ENCODE assay signal across 1 cellular context in genomic region chr19:43638991-43639494, GRCh38.
TF ChIP-seq lines count a peak whose summit lies in the region.

No MANE protein-coding gene starts in this region.

TF ChIP-seq in A549, 52 proteins besides CTCF, POLR2A, EP300 and RAD21 (continued from another document):
- TF ChIP-seq REST (IDR thresholded peaks at IDR 0.05) (no peak), HEYL (CRISPR knock-in tag; IDR thresholded peaks at IDR 0.05) (no peak), HMGXB4 (CRISPR knock-in tag; IDR thresholded peaks at IDR 0.05; ENCODE audit: borderline replicate concordance) (no peak), JUNB (IDR thresholded peaks at IDR 0.05) (no peak), RFX5 (IDR thresholded peaks at IDR 0.05) (no peak), GATA3 (IDR thresholded peaks at IDR 0.05; ENCODE audit: borderline replicate concordance) (no peak), HOXA7 (CRISPR knock-in tag; IDR thresholded peaks at IDR 0.05) (no peak), FOXS1 (CRISPR knock-in tag; IDR thresholded peaks at IDR 0.05) (no peak), ZFP36 (IDR thresholded peaks at IDR 0.05; ENCODE audit: borderline replicate concordance, partially characterized antibody) (no peak), ZC3H11A (IDR thresholded peaks at IDR 0.05) (no peak), RCOR1 (IDR thresholded peaks at IDR 0.05; ENCODE audit: low read depth, low read length) (no peak), NR3C1 (IDR thresholded peaks at IDR 0.05) (no peak)
